1 cellular context compared by ENCODE assay signal in the genomic region with DNA sequence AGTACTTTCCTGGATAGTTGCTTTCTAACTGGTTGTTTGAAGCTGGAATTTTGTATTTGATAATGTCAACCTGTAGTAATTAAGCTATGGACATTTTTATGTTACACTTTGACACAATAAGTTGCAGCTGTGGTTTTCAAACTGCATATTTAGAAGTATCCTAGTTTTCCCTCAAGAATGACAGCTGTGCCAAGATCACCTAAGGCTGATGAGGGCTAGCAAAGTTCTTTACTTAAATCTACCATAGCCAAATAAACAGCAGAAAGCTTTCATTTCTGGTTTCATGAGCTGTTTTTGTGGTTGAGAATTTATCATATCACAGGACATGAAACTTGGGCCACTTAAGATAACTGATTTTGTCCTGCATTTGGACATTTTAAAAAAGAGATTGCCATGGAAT.
TF ChIP-seq lines count a peak whose summit lies in the region.

No MANE protein-coding gene starts in this region.

TF ChIP-seq in K562, 482 proteins besides CTCF, POLR2A, EP300 and RAD21 (continued from another document):
- TF ChIP-seq, protein P1, sequence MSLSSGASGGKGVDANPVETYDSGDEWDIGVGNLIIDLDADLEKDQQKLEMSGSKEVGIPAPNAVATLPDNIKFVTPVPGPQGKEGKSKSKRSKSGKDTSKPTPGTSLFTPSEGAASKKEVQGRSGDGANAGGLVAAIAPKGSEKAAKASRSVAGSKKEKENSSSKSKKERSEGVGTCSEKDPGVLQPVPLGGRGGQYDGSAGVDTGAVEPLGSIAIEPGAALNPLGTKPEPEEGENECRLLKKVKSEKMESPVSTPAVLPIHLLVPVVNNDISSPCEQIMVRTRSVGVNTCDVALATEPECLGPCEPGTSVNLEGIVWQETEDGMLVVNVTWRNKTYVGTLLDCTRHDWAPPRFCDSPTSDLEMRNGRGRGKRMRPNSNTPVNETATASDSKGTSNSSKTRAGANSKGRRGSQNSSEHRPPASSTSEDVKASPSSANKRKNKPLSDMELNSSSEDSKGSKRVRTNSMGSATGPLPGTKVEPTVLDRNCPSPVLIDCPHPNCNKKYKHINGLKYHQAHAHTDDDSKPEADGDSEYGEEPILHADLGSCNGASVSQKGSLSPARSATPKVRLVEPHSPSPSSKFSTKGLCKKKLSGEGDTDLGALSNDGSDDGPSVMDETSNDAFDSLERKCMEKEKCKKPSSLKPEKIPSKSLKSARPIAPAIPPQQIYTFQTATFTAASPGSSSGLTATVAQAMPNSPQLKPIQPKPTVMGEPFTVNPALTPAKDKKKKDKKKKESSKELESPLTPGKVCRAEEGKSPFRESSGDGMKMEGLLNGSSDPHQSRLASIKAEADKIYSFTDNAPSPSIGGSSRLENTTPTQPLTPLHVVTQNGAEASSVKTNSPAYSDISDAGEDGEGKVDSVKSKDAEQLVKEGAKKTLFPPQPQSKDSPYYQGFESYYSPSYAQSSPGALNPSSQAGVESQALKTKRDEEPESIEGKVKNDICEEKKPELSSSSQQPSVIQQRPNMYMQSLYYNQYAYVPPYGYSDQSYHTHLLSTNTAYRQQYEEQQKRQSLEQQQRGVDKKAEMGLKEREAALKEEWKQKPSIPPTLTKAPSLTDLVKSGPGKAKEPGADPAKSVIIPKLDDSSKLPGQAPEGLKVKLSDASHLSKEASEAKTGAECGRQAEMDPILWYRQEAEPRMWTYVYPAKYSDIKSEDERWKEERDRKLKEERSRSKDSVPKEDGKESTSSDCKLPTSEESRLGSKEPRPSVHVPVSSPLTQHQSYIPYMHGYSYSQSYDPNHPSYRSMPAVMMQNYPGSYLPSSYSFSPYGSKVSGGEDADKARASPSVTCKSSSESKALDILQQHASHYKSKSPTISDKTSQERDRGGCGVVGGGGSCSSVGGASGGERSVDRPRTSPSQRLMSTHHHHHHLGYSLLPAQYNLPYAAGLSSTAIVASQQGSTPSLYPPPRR (CRISPR knock-in tag; IDR thresholded peaks at IDR 0.05; ENCODE audit: borderline replicate concordance) = no peak
- no peak for TF ChIP-seq NR2F6 (CRISPR knock-in tag; IDR thresholded peaks at IDR 0.05)
- no peak for TF ChIP-seq ZBTB17 (CRISPR knock-in tag; IDR thresholded peaks at IDR 0.05)
